1 cellular context compared by ENCODE assay signal in genomic region chr16:88454315-88455057, GRCh38.
TF ChIP-seq lines count a peak whose summit lies in the region.

No MANE protein-coding gene starts in this region.

TF ChIP-seq in HepG2, 621 proteins besides CTCF, POLR2A, EP300 and RAD21 (continued from another document and continues in another):
- TF ChIP-seq BCLAF1 (IDR thresholded peaks at IDR 0.05) (no peak), ASH2L (IDR thresholded peaks at IDR 0.05; ENCODE audit: insufficient read length, low read depth, low read length) (no peak), MAZ (IDR thresholded peaks at IDR 0.05; ENCODE audit: borderline replicate concordance, low read depth, low read length) (no peak), MAZ (CRISPR knock-in tag; IDR thresholded peaks at IDR 0.05; ENCODE audit: low read depth) (no peak), ZNF792 (CRISPR knock-in tag; IDR thresholded peaks at IDR 0.05) (no peak), ZKSCAN8 (CRISPR knock-in tag; IDR thresholded peaks at IDR 0.05; ENCODE audit: borderline replicate concordance) (no peak), EZH2 (conservative IDR thresholded peaks at IDR 0.05; ENCODE audit: low read depth, low read length) (no peak), ZNF724P (CRISPR knock-in tag; IDR thresholded peaks at IDR 0.05; ENCODE audit: borderline replicate concordance) (no peak), ZNF326 (CRISPR knock-in tag; IDR thresholded peaks at IDR 0.05; ENCODE audit: borderline replicate concordance) (no peak), ZNF749 (CRISPR knock-in tag; IDR thresholded peaks at IDR 0.05; ENCODE audit: borderline replicate concordance) (no peak), CHD4 (IDR thresholded peaks at IDR 0.05; ENCODE audit: borderline replicate concordance, low read length) (no peak), KLF13 (CRISPR knock-in tag; IDR thresholded peaks at IDR 0.05) (no peak), TOE1 (CRISPR knock-in tag; IDR thresholded peaks at IDR 0.05) (no peak), ZNF275 (CRISPR knock-in tag; IDR thresholded peaks at IDR 0.05; ENCODE audit: borderline replicate concordance) (no peak), ZFP62 (CRISPR knock-in tag; IDR thresholded peaks at IDR 0.05) (no peak), RBAK (CRISPR knock-in tag; IDR thresholded peaks at IDR 0.05) (no peak), SIX1 (CRISPR knock-in tag; IDR thresholded peaks at IDR 0.05; ENCODE audit: borderline replicate concordance) (no peak), ZNF12 (CRISPR knock-in tag; IDR thresholded peaks at IDR 0.05) (no peak), KMT2B (CRISPR knock-in tag; IDR thresholded peaks at IDR 0.05) (no peak), ZC3H13 (CRISPR knock-in tag; IDR thresholded peaks at IDR 0.05) (no peak), AFF4 (CRISPR knock-in tag; IDR thresholded peaks at IDR 0.05) (no peak), EED (CRISPR knock-in tag; IDR thresholded peaks at IDR 0.05) (no peak), ZNF343 (CRISPR knock-in tag; IDR thresholded peaks at IDR 0.05) (no peak), NFE2 (CRISPR knock-in tag; IDR thresholded peaks at IDR 0.05) (no peak), ZBTB7B (CRISPR knock-in tag; IDR thresholded peaks at IDR 0.05) (no peak), ZNF33B (CRISPR knock-in tag; IDR thresholded peaks at IDR 0.05) (no peak), ZNF737 (CRISPR knock-in tag; IDR thresholded peaks at IDR 0.05; ENCODE audit: borderline replicate concordance) (no peak), ZKSCAN5 (CRISPR knock-in tag; IDR thresholded peaks at IDR 0.05) (no peak), ELF1 (CRISPR knock-in tag; IDR thresholded peaks at IDR 0.05) (no peak), NFYC (CRISPR knock-in tag; IDR thresholded peaks at IDR 0.05) (no peak), TARDBP (CRISPR knock-in tag; IDR thresholded peaks at IDR 0.05) (no peak), FOXM1 (CRISPR knock-in tag; IDR thresholded peaks at IDR 0.05) (no peak), FOXP1 (IDR thresholded peaks at IDR 0.05) (no peak), FOXP1 (CRISPR knock-in tag; IDR thresholded peaks at IDR 0.05) (no peak)
- TF ChIP-seq, protein P1, sequence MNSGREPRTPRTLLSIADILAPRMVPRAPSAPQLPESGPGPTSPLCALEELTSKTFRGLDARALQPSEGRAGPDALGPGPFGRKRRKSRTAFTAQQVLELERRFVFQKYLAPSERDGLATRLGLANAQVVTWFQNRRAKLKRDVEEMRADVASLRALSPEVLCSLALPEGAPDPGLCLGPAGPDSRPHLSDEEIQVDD (CRISPR knock-in tag; IDR thresholded peaks at IDR 0.05; ENCODE audit: borderline replicate concordance), result no peak
- TF ChIP-seq, protein P2, sequence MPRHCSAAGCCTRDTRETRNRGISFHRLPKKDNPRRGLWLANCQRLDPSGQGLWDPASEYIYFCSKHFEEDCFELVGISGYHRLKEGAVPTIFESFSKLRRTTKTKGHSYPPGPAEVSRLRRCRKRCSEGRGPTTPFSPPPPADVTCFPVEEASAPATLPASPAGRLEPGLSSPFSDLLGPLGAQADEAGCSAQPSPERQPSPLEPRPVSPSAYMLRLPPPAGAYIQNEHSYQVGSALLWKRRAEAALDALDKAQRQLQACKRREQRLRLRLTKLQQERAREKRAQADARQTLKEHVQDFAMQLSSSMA (CRISPR knock-in tag; IDR thresholded peaks at IDR 0.05), result no peak
- TF ChIP-seq, protein P3, sequence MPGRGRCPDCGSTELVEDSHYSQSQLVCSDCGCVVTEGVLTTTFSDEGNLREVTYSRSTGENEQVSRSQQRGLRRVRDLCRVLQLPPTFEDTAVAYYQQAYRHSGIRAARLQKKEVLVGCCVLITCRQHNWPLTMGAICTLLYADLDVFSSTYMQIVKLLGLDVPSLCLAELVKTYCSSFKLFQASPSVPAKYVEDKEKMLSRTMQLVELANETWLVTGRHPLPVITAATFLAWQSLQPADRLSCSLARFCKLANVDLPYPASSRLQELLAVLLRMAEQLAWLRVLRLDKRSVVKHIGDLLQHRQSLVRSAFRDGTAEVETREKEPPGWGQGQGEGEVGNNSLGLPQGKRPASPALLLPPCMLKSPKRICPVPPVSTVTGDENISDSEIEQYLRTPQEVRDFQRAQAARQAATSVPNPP (CRISPR knock-in tag; IDR thresholded peaks at IDR 0.05), result no peak
- TF ChIP-seq, protein P4, sequence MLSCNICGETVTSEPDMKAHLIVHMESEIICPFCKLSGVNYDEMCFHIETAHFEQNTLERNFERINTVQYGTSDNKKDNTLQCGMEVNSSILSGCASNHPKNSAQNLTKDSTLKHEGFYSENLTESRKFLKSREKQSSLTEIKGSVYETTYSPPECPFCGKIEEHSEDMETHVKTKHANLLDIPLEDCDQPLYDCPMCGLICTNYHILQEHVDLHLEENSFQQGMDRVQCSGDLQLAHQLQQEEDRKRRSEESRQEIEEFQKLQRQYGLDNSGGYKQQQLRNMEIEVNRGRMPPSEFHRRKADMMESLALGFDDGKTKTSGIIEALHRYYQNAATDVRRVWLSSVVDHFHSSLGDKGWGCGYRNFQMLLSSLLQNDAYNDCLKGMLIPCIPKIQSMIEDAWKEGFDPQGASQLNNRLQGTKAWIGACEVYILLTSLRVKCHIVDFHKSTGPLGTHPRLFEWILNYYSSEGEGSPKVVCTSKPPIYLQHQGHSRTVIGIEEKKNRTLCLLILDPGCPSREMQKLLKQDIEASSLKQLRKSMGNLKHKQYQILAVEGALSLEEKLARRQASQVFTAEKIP (CRISPR knock-in tag; IDR thresholded peaks at IDR 0.05; ENCODE audit: borderline replicate concordance), result no peak
- TF ChIP-seq, protein P5, sequence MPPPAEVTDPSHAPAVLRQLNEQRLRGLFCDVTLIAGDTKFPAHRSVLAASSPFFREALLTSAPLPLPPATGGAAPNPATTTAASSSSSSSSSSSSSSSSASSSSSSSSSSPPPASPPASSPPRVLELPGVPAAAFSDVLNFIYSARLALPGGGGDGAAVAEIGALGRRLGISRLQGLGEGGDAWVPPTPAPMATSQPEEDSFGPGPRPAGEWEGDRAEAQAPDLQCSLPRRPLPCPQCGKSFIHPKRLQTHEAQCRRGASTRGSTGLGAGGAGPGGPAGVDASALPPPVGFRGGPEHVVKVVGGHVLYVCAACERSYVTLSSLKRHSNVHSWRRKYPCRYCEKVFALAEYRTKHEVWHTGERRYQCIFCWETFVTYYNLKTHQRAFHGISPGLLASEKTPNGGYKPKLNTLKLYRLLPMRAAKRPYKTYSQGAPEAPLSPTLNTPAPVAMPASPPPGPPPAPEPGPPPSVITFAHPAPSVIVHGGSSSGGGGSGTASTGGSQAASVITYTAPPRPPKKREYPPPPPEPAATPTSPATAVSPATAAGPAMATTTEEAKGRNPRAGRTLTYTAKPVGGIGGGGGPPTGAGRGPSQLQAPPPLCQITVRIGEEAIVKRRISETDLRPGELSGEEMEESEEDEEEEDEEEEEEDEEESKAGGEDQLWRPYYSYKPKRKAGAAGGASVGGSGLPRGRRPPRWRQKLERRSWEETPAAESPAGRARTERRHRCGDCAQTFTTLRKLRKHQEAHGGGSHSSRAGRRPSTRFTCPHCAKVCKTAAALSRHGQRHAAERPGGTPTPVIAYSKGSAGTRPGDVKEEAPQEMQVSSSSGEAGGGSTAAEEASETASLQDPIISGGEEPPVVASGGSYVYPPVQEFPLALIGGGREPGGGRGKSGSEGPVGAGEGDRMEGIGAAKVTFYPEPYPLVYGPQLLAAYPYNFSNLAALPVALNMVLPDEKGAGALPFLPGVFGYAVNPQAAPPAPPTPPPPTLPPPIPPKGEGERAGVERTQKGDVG (CRISPR knock-in tag; IDR thresholded peaks at IDR 0.05; ENCODE audit: borderline replicate concordance), result peak; percentile 35; the same call in 1 of the 2 replicates
- TF ChIP-seq, protein P6, sequence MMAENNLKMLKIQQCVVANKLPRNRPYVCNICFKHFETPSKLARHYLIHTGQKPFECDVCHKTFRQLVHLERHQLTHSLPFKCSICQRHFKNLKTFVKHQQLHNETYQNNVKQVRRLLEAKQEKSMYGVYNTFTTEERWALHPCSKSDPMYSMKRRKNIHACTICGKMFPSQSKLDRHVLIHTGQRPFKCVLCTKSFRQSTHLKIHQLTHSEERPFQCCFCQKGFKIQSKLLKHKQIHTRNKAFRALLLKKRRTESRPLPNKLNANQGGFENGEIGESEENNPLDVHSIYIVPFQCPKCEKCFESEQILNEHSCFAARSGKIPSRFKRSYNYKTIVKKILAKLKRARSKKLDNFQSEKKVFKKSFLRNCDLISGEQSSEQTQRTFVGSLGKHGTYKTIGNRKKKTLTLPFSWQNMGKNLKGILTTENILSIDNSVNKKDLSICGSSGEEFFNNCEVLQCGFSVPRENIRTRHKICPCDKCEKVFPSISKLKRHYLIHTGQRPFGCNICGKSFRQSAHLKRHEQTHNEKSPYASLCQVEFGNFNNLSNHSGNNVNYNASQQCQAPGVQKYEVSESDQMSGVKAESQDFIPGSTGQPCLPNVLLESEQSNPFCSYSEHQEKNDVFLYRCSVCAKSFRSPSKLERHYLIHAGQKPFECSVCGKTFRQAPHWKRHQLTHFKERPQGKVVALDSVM (CRISPR knock-in tag; IDR thresholded peaks at IDR 0.05), result no peak
- TF ChIP-seq, protein P7, sequence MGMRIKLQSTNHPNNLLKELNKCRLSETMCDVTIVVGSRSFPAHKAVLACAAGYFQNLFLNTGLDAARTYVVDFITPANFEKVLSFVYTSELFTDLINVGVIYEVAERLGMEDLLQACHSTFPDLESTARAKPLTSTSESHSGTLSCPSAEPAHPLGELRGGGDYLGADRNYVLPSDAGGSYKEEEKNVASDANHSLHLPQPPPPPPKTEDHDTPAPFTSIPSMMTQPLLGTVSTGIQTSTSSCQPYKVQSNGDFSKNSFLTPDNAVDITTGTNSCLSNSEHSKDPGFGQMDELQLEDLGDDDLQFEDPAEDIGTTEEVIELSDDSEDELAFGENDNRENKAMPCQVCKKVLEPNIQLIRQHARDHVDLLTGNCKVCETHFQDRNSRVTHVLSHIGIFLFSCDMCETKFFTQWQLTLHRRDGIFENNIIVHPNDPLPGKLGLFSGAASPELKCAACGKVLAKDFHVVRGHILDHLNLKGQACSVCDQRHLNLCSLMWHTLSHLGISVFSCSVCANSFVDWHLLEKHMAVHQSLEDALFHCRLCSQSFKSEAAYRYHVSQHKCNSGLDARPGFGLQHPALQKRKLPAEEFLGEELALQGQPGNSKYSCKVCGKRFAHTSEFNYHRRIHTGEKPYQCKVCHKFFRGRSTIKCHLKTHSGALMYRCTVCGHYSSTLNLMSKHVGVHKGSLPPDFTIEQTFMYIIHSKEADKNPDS (CRISPR knock-in tag; IDR thresholded peaks at IDR 0.05), result no peak
- TF ChIP-seq, protein P8, sequence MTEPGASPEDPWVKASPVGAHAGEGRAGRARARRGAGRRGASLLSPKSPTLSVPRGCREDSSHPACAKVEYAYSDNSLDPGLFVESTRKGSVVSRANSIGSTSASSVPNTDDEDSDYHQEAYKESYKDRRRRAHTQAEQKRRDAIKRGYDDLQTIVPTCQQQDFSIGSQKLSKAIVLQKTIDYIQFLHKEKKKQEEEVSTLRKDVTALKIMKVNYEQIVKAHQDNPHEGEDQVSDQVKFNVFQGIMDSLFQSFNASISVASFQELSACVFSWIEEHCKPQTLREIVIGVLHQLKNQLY (CRISPR knock-in tag; IDR thresholded peaks at IDR 0.05), result no peak
